Comparison of ENCODE assay signal across 8 cellular contexts in genomic region chr13:67736646-67737420, GRCh38.
DNase-seq lines count a peak whose midpoint lies in the region; ATAC-seq and TF ChIP-seq lines count a peak whose summit lies in the region.

No MANE protein-coding gene starts in this region.

- H3K4me3 ChIP-seq in MG63: no peak overlapping the region
- H3K4me3 ChIP-seq in dorsolateral prefrontal cortex: no peak overlapping the region
- no peak overlapping the region for H3K4me3 ChIP-seq in transverse colon

- no peaks in the 10 kb centered on the region for H3K36me3 ChIP-seq in MG63
- no peaks in the 10 kb centered on the region for H3K36me3 ChIP-seq in transverse colon

- no peak for TF ChIP-seq EP300 in transverse colon (IDR thresholded peaks at IDR 0.05; ENCODE audit: low read depth)

- peak in 36 of 56 donors; percentile 11 to 49 (median 30) for TF ChIP-seq CTCF in dorsolateral prefrontal cortex (IDR thresholded peaks at IDR 0.05 in 54 of 56, conservative IDR thresholded peaks at IDR 0.05 in 2 of 56; ENCODE audit: low read depth in 1 of 56, partially characterized antibody in 56 of 56)
- TF ChIP-seq CTCF in transverse colon (IDR thresholded peaks at IDR 0.05): peak in 2 of 5 experiments; percentile 12 to 17

- intact Hi-C loops in dorsolateral prefrontal cortex (cut with DNase I): no loop called here
- intact Hi-C loops in transverse colon (cut with DNase I; ENCODE audit: low total_unique reads): no loop called here

- H3K27ac ChIP-seq in dorsolateral prefrontal cortex (peak overlapping the region in 25 of 59 donors; percentile 2 to 75 (median 32)), transverse colon (peak overlapping the region in 1 of 4 donors; percentile 30)

- H3K27me3 ChIP-seq in MG63: no peaks in the 10 kb centered on the region
- H3K27me3 ChIP-seq in dorsolateral prefrontal cortex: peaks cover 0 to 5% (median 0%) of the 10 kb centered on the region in 45 donors
- no peaks in the 10 kb centered on the region for H3K27me3 ChIP-seq in transverse colon

- ATAC-seq in GM18868 (IDR thresholded peaks at IDR 0.05; ENCODE audit: unreplicated experiment): peak; percentile 59

- peaks cover 0 to 22% (median 6%) of the 10 kb centered on the region in 4 donors for H3K4me1 ChIP-seq in transverse colon

- TF ChIP-seq POLR2A in transverse colon (IDR thresholded peaks at IDR 0.05): no peak

- in situ Hi-C loops in transverse colon (cut with MboI; ENCODE audit: low pct_ligation_motif_present in 1 of 4, low pct_unique_long_range_greater_than_20kb in 1 of 4, low sequenced_read_pairs in 3 of 4): no loop called here

- H3K9me3 ChIP-seq in MG63: no peaks in the 10 kb centered on the region
- no peaks in the 10 kb centered on the region for H3K9me3 ChIP-seq in transverse colon

- WGBS in transverse colon (ENCODE audit: low coverage in 1 of 2), 2 donors: 47 to 49% methylated on average over 4 of the region's 4 CpGs

- DNase-seq in MG63: peak; percentile 0
- no peak for DNase-seq in dorsolateral prefrontal cortex
- DNase-seq in occipital lobe (lab: John Stamatoyannopoulos, UW): peak; percentile 4
- DNase-seq in activated CD4-positive, alpha-beta T cell treated with anti-CD3 and anti-CD28 coated beads for 48 hours: no peak
- no peak for DNase-seq in activated gamma-delta T cell treated with Interleukin-2 at 50 U/mL for 16 hours
- DNase-seq in transverse colon: no peak
- no peak for DNase-seq in NCI-H187 (lab: John Stamatoyannopoulos, UW)

Comparison
In these comparisons a context has a peak if more than half of its experiments do, and no peak if none do; other contexts are left out.
1. DNase-seq: peak in MG63 (single experiment) and occipital lobe (single experiment); none in dorsolateral prefrontal cortex (0 of 10), activated CD4-positive, alpha-beta T cell treated with anti-CD3 and anti-CD28 coated beads for 48 hours (single experiment), activated gamma-delta T cell treated with Interleukin-2 at 50 U/mL for 16 hours (single experiment), transverse colon (single experiment) and NCI-H187 (0 of 2).